1 cellular context compared by ENCODE assay signal in the genomic region with DNA sequence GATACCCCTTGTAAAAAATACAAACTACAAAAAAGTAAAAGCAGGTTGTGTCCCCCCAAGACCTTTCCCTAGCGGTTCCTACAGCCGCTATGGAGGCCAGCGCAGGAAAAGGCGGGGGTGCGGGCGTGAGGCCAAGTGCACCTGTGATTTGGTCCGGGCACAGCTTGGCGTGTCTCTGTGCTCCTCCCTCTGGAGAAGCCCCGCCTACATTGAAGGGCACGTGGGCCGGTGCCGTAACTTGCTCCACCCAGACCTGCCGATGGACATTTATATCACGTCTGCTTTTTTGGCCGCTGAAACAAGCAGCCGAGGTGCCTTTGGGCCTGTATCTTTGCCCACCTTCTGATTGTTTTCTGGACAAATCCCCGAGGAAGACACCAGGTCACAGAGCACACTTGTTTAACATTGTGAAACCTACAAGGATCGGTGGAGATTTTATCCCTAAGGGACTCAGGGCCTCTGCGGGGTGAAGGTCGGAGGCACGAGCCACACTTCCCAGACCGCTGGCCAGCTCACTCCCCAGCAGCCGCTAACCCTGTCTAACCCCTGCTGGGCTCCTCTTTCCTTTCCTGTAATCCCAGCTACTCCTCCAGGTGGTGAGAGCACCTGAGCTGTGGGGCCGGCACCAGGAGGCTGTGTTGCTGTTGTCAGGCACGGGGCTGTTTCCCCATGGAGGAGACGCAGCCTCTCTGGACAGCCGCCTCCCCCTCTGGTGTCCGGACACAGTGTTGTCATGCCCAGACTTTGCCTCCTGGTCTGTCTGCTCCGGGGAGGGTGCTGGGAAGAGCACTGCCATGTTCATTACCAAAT.
TF ChIP-seq lines count a peak whose summit lies in the region.

No MANE protein-coding gene starts in this region.

TF ChIP-seq in WTC11, 78 proteins besides CTCF, POLR2A, EP300 and RAD21 (continued from another document):
- TF ChIP-seq ZNF425 (CRISPR knock-in tag; conservative IDR thresholded peaks at IDR 0.05) (no peak), MYBL2 (CRISPR knock-in tag; IDR thresholded peaks at IDR 0.05) (no peak), SP1 (CRISPR knock-in tag; conservative IDR thresholded peaks at IDR 0.05) (peak; percentile 61), KAT7 (CRISPR knock-in tag; IDR thresholded peaks at IDR 0.05; ENCODE audit: borderline replicate concordance) (no peak), NR3C1 (CRISPR knock-in tag; conservative IDR thresholded peaks at IDR 0.05; ENCODE audit: low read depth) (no peak), ZBTB43 (CRISPR knock-in tag; IDR thresholded peaks at IDR 0.05) (no peak; the same call in 1 of the 2 replicates), TEAD1 (CRISPR knock-in tag; IDR thresholded peaks at IDR 0.05) (no peak), ZNF232 (CRISPR knock-in tag; IDR thresholded peaks at IDR 0.05) (0 out of 2 replicates have a peak, but pooled peaks have one; percentile 8), USF2 (CRISPR knock-in tag; IDR thresholded peaks at IDR 0.05) (peak; percentile 90), SMAD3 (CRISPR knock-in tag; IDR thresholded peaks at IDR 0.05; ENCODE audit: borderline replicate concordance) (no peak), ZNF396 (CRISPR knock-in tag; IDR thresholded peaks at IDR 0.05; ENCODE audit: borderline replicate concordance) (no peak), GABPB1 (CRISPR knock-in tag; IDR thresholded peaks at IDR 0.05) (no peak), ATF1 (CRISPR knock-in tag; IDR thresholded peaks at IDR 0.05) (no peak), RORB (CRISPR knock-in tag; IDR thresholded peaks at IDR 0.05) (no peak), ZSCAN18 (CRISPR knock-in tag; IDR thresholded peaks at IDR 0.05) (no peak), SOX15 (CRISPR knock-in tag; IDR thresholded peaks at IDR 0.05) (no peak), FOXP1 (CRISPR knock-in tag; IDR thresholded peaks at IDR 0.05; ENCODE audit: borderline replicate concordance) (no peak), FOXP4 (CRISPR knock-in tag; IDR thresholded peaks at IDR 0.05) (0 out of 2 replicates have a peak, but pooled peaks have one; percentile 25), ZNF317 (CRISPR knock-in tag; IDR thresholded peaks at IDR 0.05; ENCODE audit: borderline replicate concordance, low read depth) (no peak), ZNF423 (CRISPR knock-in tag; IDR thresholded peaks at IDR 0.05) (no peak), CREM (CRISPR knock-in tag; IDR thresholded peaks at IDR 0.05) (no peak), TCF7 (CRISPR knock-in tag; IDR thresholded peaks at IDR 0.05; ENCODE audit: low read depth) (no peak), USF1 (CRISPR knock-in tag; IDR thresholded peaks at IDR 0.05) (peak; percentile 92), CBFB (CRISPR knock-in tag; IDR thresholded peaks at IDR 0.05; ENCODE audit: low read depth) (no peak)
- TF ChIP-seq, protein P1, sequence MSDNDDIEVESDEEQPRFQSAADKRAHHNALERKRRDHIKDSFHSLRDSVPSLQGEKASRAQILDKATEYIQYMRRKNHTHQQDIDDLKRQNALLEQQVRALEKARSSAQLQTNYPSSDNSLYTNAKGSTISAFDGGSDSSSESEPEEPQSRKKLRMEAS (CRISPR knock-in tag; IDR thresholded peaks at IDR 0.05) = peak; percentile 77; the same call in 1 of the 2 replicates
- TF ChIP-seq, protein P2, sequence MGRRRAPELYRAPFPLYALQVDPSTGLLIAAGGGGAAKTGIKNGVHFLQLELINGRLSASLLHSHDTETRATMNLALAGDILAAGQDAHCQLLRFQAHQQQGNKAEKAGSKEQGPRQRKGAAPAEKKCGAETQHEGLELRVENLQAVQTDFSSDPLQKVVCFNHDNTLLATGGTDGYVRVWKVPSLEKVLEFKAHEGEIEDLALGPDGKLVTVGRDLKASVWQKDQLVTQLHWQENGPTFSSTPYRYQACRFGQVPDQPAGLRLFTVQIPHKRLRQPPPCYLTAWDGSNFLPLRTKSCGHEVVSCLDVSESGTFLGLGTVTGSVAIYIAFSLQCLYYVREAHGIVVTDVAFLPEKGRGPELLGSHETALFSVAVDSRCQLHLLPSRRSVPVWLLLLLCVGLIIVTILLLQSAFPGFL (CRISPR knock-in tag; IDR thresholded peaks at IDR 0.05; ENCODE audit: borderline replicate concordance) = no peak
- TF ChIP-seq, protein P3, sequence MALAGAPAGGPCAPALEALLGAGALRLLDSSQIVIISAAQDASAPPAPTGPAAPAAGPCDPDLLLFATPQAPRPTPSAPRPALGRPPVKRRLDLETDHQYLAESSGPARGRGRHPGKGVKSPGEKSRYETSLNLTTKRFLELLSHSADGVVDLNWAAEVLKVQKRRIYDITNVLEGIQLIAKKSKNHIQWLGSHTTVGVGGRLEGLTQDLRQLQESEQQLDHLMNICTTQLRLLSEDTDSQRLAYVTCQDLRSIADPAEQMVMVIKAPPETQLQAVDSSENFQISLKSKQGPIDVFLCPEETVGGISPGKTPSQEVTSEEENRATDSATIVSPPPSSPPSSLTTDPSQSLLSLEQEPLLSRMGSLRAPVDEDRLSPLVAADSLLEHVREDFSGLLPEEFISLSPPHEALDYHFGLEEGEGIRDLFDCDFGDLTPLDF (CRISPR knock-in tag; IDR thresholded peaks at IDR 0.05) = no peak
